Comparison of ENCODE assay signal across 12 cellular contexts in genomic region chr2:171084128-171084527, GRCh38.
DNase-seq lines count a peak whose midpoint lies in the region; ATAC-seq, FAIRE-seq and TF ChIP-seq lines count a peak whose summit lies in the region.
"Had no signal": no experiment of that assay in that cellular context is flagged by ENCODE, and none has a peak within 500 bp of the region (broad histone marks: within the 10 kb centered on the region; RNA-seq: fewer than 3 reads in every experiment).

No MANE protein-coding gene starts in this region.

- no peak for DNase-seq in CD8-positive, alpha-beta T cell
- no peak for DNase-seq in GM18507 (ENCODE audit: extremely low spot score, insufficient read length, low read depth)
- DNase-seq in memory B cell (ENCODE audit: low spot score in 2 of 2): no peak
- no peak for DNase-seq in mammary epithelial cell
- no peak for DNase-seq in UCSD-AML1 (lab: John Stamatoyannopoulos, UW; ENCODE audit: unreplicated experiment)
- DNase-seq: activated CD4-positive, alpha-beta T cell treated with anti-CD3 and anti-CD28 coated beads for 48 hours; MM.1S; NCI-H446; stimulated activated CD4-positive, alpha-beta T cell treated with anti-CD3 and anti-CD28 coated beads, Interleukin-2, amount 100 ng/mL, for 48 hours had no signal

- no peak overlapping the region for H3K4me3 ChIP-seq in CD8-positive, alpha-beta T cell (ENCODE audit: low read depth, low read length)
- no peak overlapping the region for H3K4me3 ChIP-seq in mammary epithelial cell (replicated peaks in 1 of 3; ENCODE audit: insufficient read depth in 1 of 3, low read depth in 2 of 3, low read length in 3 of 3)
- H3K4me3 ChIP-seq: BLaER1 had no signal

- H3K9me3 ChIP-seq in CD8-positive, alpha-beta T cell (ENCODE audit: low read length): no peaks in the 10 kb centered on the region
- no peaks in the 10 kb centered on the region for H3K9me3 ChIP-seq in mammary epithelial cell (replicated peaks; ENCODE audit: insufficient read depth, low read length)
- H3K9me3 ChIP-seq: BLaER1 had no signal

- peaks cover 69% of the 10 kb centered on the region for H3K4me1 Mint-ChIP-seq in CD8-positive, alpha-beta T cell (ENCODE audit: low read depth)
- H3K4me1 Mint-ChIP-seq in T-helper 1 cell treated with Interleukin-12 subunit alpha and Interleukin-12 subunit beta and Interleukin-4 antibody, amounts not matched to agents 30 μg/mL and 1 μg/mL, for 36 hours (ENCODE audit: low read depth): peaks cover 42% of the 10 kb centered on the region
- H3K4me1 Mint-ChIP-seq in memory B cell: peaks cover 40% of the 10 kb centered on the region

- peaks cover 63% of the 10 kb centered on the region for H3K4me1 ChIP-seq in CD8-positive, alpha-beta T cell (ENCODE audit: insufficient read depth, low read length)
- no peaks in the 10 kb centered on the region for H3K4me1 ChIP-seq in mammary epithelial cell (ENCODE audit: insufficient read depth, low read length)

- no TSS peak for BruUV-seq in mammary epithelial cell (replicated peaks; lab: Mats Ljungman, UMichigan)

- 73% methylated on average over 5 of the region's 5 CpGs for WGBS in mammary epithelial cell (ENCODE audit: low coverage, missing lambda C conversion rate)

- peak overlapping the region; percentile 7 for H3K27ac ChIP-seq in CD8-positive, alpha-beta T cell (ENCODE audit: low read depth, low read length)
- no peak overlapping the region for H3K27ac ChIP-seq in mammary epithelial cell (ENCODE audit: insufficient read depth, low read depth, low read length)
- H3K27ac ChIP-seq: BLaER1 had no signal

- no peak overlapping the region for H3K4me2 ChIP-seq in mammary epithelial cell (ENCODE audit: insufficient read depth, low read depth, low read length)
- H3K4me2 ChIP-seq: BLaER1 had no signal

- dilution Hi-C loops in mammary epithelial cell (cut with HindIII; ENCODE audit: low sequenced_read_pairs): no loop called here

- H3K4me3 Mint-ChIP-seq in CD8-positive, alpha-beta T cell: peak overlapping the region; percentile 61
- peak overlapping the region; percentile 47 for H3K4me3 Mint-ChIP-seq in T-helper 1 cell treated with Interleukin-12 subunit alpha and Interleukin-12 subunit beta and Interleukin-4 antibody, amounts not matched to agents 30 μg/mL and 1 μg/mL, for 36 hours
- H3K4me3 Mint-ChIP-seq in memory B cell: no peak overlapping the region

- CTCF ChIA-PET in CD8-positive, alpha-beta T cell (lab: Charles Lee): no interaction called here
- CTCF ChIA-PET in mammary epithelial cell (lab: Charles Lee; ENCODE audit: low non-redundant PET): no interaction called here

- in situ Hi-C loops in mammary epithelial cell (cut with MboI; ENCODE audit: low sequenced_read_pairs in 2 of 2): no loop called here

- no peak overlapping the region for H2AFZ ChIP-seq in mammary epithelial cell (ENCODE audit: low read depth, low read length)

- H3K36me3 Mint-ChIP-seq in CD8-positive, alpha-beta T cell: peaks cover 17% of the 10 kb centered on the region
- peaks cover 11% of the 10 kb centered on the region for H3K36me3 Mint-ChIP-seq in T-helper 1 cell treated with Interleukin-12 subunit alpha and Interleukin-12 subunit beta and Interleukin-4 antibody, amounts not matched to agents 30 μg/mL and 1 μg/mL, for 36 hours (ENCODE audit: low read depth)
- peaks cover 21% of the 10 kb centered on the region for H3K36me3 Mint-ChIP-seq in memory B cell

- no peak for TF ChIP-seq CTCF in CD8-positive, alpha-beta T cell (IDR thresholded peaks at IDR 0.05)
- TF ChIP-seq CTCF in mammary epithelial cell (conservative IDR thresholded peaks at IDR 0.05 in 1 of 2, IDR thresholded peaks at IDR 0.05 in 1 of 2; ENCODE audit: extremely low read depth in 1 of 2, insufficient read depth in 1 of 2, low read depth in 1 of 2, low read length in 2 of 2): no peak

- H3K27me3 ChIP-seq in CD8-positive, alpha-beta T cell (ENCODE audit: insufficient read depth, low read length): no peaks in the 10 kb centered on the region
- H3K27me3 ChIP-seq in mammary epithelial cell (ENCODE audit: insufficient read depth, low read length): no peaks in the 10 kb centered on the region
- H3K27me3 ChIP-seq: BLaER1 had no signal

- H3K27me3 Mint-ChIP-seq in CD8-positive, alpha-beta T cell (ENCODE audit: low read depth): no peaks in the 10 kb centered on the region
- no peaks in the 10 kb centered on the region for H3K27me3 Mint-ChIP-seq in T-helper 1 cell treated with Interleukin-12 subunit alpha and Interleukin-12 subunit beta and Interleukin-4 antibody, amounts not matched to agents 30 μg/mL and 1 μg/mL, for 36 hours (ENCODE audit: low read depth)
- no peaks in the 10 kb centered on the region for H3K27me3 Mint-ChIP-seq in memory B cell

- H3K9ac ChIP-seq in mammary epithelial cell (ENCODE audit: insufficient read depth, low read length): no peak overlapping the region
- H3K9ac ChIP-seq: BLaER1 had no signal

- H3K79me2 ChIP-seq in mammary epithelial cell (ENCODE audit: insufficient read depth, low read length): peaks cover 74% of the 10 kb centered on the region

- peak overlapping the region; percentile 88 for H3K27ac Mint-ChIP-seq in CD8-positive, alpha-beta T cell
- peak overlapping the region; percentile 46 for H3K27ac Mint-ChIP-seq in T-helper 1 cell treated with Interleukin-12 subunit alpha and Interleukin-12 subunit beta and Interleukin-4 antibody, amounts not matched to agents 30 μg/mL and 1 μg/mL, for 36 hours
- peak overlapping the region; percentile 68 for H3K27ac Mint-ChIP-seq in memory B cell

- H3K36me3 ChIP-seq in CD8-positive, alpha-beta T cell (ENCODE audit: insufficient read depth, low read length): no peaks in the 10 kb centered on the region
- H3K36me3 ChIP-seq in mammary epithelial cell (ENCODE audit: insufficient read depth, low read length): no peaks in the 10 kb centered on the region

- peak; percentile 31 for FAIRE-seq in GM18507 (lab: Jason Lieb, UNC)

- intact Hi-C loops in CD8-positive, alpha-beta T cell (cut with DNase I, micrococcal nuclease): loop anchor here in 1 of 2 experiments (5.0 kb wide), 1 partner anchor 348 kb away; the partner anchor contains the start of genes DCAF17 and METTL8
- intact Hi-C loops in mammary epithelial cell (cut with micrococcal nuclease): no loop called here

- POLR2A ChIA-PET in CD8-positive, alpha-beta T cell (lab: Charles Lee): no interaction called here

- H4K20me1 ChIP-seq in mammary epithelial cell (ENCODE audit: insufficient read depth, low read length): no peaks in the 10 kb centered on the region

- peak; percentile 51 for ATAC-seq in CD8-positive, alpha-beta T cell
- no peak for ATAC-seq in memory B cell (ENCODE audit: low read depth)
- ATAC-seq in HG03280 (IDR thresholded peaks at IDR 0.05; ENCODE audit: unreplicated experiment): no peak

- H3K9me3 Mint-ChIP-seq in CD8-positive, alpha-beta T cell: no peaks in the 10 kb centered on the region
- H3K9me3 Mint-ChIP-seq in T-helper 1 cell treated with Interleukin-12 subunit alpha and Interleukin-12 subunit beta and Interleukin-4 antibody, amounts not matched to agents 30 μg/mL and 1 μg/mL, for 36 hours: no peaks in the 10 kb centered on the region
- H3K9me3 Mint-ChIP-seq in memory B cell: no peaks in the 10 kb centered on the region
